ENCODE assay signal across 2 cellular contexts in genomic region chr11:117273550-117274289, GRCh38.
TF ChIP-seq lines count a peak whose summit lies in the region.

No MANE protein-coding gene starts in this region.

TF ChIP-seq in HEK293, 187 proteins besides CTCF, POLR2A, EP300 and RAD21 (continued from another document and continues in another):
- TF ChIP-seq PRDM6 (tag by site-specific recombination; IDR thresholded peaks at IDR 0.05): 0 out of 2 replicates have a peak, but pooled peaks have one; percentile 33
- TF ChIP-seq ZNF394 (tag by site-specific recombination; IDR thresholded peaks at IDR 0.05; ENCODE audit: borderline replicate concordance): no peak
- no peak for TF ChIP-seq ZSCAN4 (tag by site-specific recombination; IDR thresholded peaks at IDR 0.05)
- no peak for TF ChIP-seq ZNF792 (tag by site-specific recombination; IDR thresholded peaks at IDR 0.05)
- TF ChIP-seq ZNF623 (tag by site-specific recombination; IDR thresholded peaks at IDR 0.05): no peak
- TF ChIP-seq GLI4 (tag by site-specific recombination; IDR thresholded peaks at IDR 0.05): no peak
- TF ChIP-seq ZNF548 (tag by site-specific recombination; IDR thresholded peaks at IDR 0.05): no peak
- no peak for TF ChIP-seq ZNF112 (tag by site-specific recombination; IDR thresholded peaks at IDR 0.05)
- TF ChIP-seq, protein P1, sequence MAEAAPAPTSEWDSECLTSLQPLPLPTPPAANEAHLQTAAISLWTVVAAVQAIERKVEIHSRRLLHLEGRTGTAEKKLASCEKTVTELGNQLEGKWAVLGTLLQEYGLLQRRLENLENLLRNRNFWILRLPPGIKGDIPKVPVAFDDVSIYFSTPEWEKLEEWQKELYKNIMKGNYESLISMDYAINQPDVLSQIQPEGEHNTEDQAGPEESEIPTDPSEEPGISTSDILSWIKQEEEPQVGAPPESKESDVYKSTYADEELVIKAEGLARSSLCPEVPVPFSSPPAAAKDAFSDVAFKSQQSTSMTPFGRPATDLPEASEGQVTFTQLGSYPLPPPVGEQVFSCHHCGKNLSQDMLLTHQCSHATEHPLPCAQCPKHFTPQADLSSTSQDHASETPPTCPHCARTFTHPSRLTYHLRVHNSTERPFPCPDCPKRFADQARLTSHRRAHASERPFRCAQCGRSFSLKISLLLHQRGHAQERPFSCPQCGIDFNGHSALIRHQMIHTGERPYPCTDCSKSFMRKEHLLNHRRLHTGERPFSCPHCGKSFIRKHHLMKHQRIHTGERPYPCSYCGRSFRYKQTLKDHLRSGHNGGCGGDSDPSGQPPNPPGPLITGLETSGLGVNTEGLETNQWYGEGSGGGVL (tag by site-specific recombination; IDR thresholded peaks at IDR 0.05): peak; percentile 74
- peak; percentile 58; the same call in 1 of the 2 replicates for TF ChIP-seq ZBTB17 (tag by site-specific recombination; IDR thresholded peaks at IDR 0.05)
- no peak for TF ChIP-seq KLF9 (tag by site-specific recombination; IDR thresholded peaks at IDR 0.05; ENCODE audit: low read depth)
- TF ChIP-seq SALL2 (tag by site-specific recombination; IDR thresholded peaks at IDR 0.05; ENCODE audit: borderline replicate concordance): no peak
- peak; percentile 28; the same call in 1 of the 2 replicates for TF ChIP-seq ZXDB (tag by site-specific recombination; IDR thresholded peaks at IDR 0.05)
- no peak for TF ChIP-seq YY2 (tag by site-specific recombination; IDR thresholded peaks at IDR 0.05)
- TF ChIP-seq KLF17 (tag by site-specific recombination; IDR thresholded peaks at IDR 0.05): no peak
- TF ChIP-seq GLIS1 (tag by site-specific recombination; IDR thresholded peaks at IDR 0.05): no peak
- no peak for TF ChIP-seq SP7 (tag by site-specific recombination; IDR thresholded peaks at IDR 0.05)
- no peak for TF ChIP-seq ZNF514 (tag by site-specific recombination; IDR thresholded peaks at IDR 0.05)
- TF ChIP-seq, protein P2, sequence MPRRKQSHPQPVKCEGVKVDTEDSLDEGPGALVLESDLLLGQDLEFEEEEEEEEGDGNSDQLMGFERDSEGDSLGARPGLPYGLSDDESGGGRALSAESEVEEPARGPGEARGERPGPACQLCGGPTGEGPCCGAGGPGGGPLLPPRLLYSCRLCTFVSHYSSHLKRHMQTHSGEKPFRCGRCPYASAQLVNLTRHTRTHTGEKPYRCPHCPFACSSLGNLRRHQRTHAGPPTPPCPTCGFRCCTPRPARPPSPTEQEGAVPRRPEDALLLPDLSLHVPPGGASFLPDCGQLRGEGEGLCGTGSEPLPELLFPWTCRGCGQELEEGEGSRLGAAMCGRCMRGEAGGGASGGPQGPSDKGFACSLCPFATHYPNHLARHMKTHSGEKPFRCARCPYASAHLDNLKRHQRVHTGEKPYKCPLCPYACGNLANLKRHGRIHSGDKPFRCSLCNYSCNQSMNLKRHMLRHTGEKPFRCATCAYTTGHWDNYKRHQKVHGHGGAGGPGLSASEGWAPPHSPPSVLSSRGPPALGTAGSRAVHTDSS (tag by site-specific recombination; IDR thresholded peaks at IDR 0.05): no peak
- no peak for TF ChIP-seq ZNF354C (tag by site-specific recombination; IDR thresholded peaks at IDR 0.05; ENCODE audit: borderline replicate concordance, low read depth)
- no peak for TF ChIP-seq ZNF239 (tag by site-specific recombination; IDR thresholded peaks at IDR 0.05)
- no peak for TF ChIP-seq ZNF837 (tag by site-specific recombination; IDR thresholded peaks at IDR 0.05)
- TF ChIP-seq, protein P3, sequence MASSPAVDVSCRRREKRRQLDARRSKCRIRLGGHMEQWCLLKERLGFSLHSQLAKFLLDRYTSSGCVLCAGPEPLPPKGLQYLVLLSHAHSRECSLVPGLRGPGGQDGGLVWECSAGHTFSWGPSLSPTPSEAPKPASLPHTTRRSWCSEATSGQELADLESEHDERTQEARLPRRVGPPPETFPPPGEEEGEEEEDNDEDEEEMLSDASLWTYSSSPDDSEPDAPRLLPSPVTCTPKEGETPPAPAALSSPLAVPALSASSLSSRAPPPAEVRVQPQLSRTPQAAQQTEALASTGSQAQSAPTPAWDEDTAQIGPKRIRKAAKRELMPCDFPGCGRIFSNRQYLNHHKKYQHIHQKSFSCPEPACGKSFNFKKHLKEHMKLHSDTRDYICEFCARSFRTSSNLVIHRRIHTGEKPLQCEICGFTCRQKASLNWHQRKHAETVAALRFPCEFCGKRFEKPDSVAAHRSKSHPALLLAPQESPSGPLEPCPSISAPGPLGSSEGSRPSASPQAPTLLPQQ (tag by site-specific recombination; IDR thresholded peaks at IDR 0.05): peak; percentile 80
- TF ChIP-seq ZNF121 (tag by site-specific recombination; IDR thresholded peaks at IDR 0.05): no peak
- no peak for TF ChIP-seq OSR2 (tag by site-specific recombination; IDR thresholded peaks at IDR 0.05)

TF ChIP-seq in SK-N-SH, 30 proteins besides CTCF, POLR2A, EP300 and RAD21 (continued from another document):
- TF ChIP-seq IRF3 (IDR thresholded peaks at IDR 0.05; ENCODE audit: low read depth, low read length) (no peak), CHD2 (IDR thresholded peaks at IDR 0.05; ENCODE audit: low read length, partially characterized antibody) (no peak), MEF2A (IDR thresholded peaks at IDR 0.05; ENCODE audit: borderline replicate concordance, low read depth) (no peak), SMC3 (IDR thresholded peaks at IDR 0.05; ENCODE audit: low read depth, low read length) (no peak), NRF1 (IDR thresholded peaks at IDR 0.05; ENCODE audit: low read depth, low read length) (no peak), RFX5 (IDR thresholded peaks at IDR 0.05; ENCODE audit: low read length) (no peak), GATA2 (CRISPR knock-in tag; IDR thresholded peaks at IDR 0.05) (no peak), JUND (IDR thresholded peaks at IDR 0.05) (peak; percentile 78), NFIC (IDR thresholded peaks at IDR 0.05; ENCODE audit: borderline replicate concordance) (no peak), EZH2phosphoT487 (IDR thresholded peaks at IDR 0.05; ENCODE audit: borderline replicate concordance, low read depth) (no peak), USF2 (IDR thresholded peaks at IDR 0.05; ENCODE audit: borderline replicate concordance, low read depth, low read length) (no peak), RCOR1 (IDR thresholded peaks at IDR 0.05; ENCODE audit: low read length) (no peak), ELF1 (IDR thresholded peaks at IDR 0.05) (no peak), YY1 (IDR thresholded peaks at IDR 0.05; ENCODE audit: low read depth) (no peak), RXRA (IDR thresholded peaks at IDR 0.05; ENCODE audit: borderline replicate concordance, low read depth) (no peak), MXI1 (IDR thresholded peaks at IDR 0.05; ENCODE audit: low read depth, low read length) (no peak)
- TF ChIP-seq, protein P4, sequence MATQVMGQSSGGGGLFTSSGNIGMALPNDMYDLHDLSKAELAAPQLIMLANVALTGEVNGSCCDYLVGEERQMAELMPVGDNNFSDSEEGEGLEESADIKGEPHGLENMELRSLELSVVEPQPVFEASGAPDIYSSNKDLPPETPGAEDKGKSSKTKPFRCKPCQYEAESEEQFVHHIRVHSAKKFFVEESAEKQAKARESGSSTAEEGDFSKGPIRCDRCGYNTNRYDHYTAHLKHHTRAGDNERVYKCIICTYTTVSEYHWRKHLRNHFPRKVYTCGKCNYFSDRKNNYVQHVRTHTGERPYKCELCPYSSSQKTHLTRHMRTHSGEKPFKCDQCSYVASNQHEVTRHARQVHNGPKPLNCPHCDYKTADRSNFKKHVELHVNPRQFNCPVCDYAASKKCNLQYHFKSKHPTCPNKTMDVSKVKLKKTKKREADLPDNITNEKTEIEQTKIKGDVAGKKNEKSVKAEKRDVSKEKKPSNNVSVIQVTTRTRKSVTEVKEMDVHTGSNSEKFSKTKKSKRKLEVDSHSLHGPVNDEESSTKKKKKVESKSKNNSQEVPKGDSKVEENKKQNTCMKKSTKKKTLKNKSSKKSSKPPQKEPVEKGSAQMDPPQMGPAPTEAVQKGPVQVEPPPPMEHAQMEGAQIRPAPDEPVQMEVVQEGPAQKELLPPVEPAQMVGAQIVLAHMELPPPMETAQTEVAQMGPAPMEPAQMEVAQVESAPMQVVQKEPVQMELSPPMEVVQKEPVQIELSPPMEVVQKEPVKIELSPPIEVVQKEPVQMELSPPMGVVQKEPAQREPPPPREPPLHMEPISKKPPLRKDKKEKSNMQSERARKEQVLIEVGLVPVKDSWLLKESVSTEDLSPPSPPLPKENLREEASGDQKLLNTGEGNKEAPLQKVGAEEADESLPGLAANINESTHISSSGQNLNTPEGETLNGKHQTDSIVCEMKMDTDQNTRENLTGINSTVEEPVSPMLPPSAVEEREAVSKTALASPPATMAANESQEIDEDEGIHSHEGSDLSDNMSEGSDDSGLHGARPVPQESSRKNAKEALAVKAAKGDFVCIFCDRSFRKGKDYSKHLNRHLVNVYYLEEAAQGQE (IDR thresholded peaks at IDR 0.05; ENCODE audit: low read depth, low read length): no peak
- TF ChIP-seq, protein P5, sequence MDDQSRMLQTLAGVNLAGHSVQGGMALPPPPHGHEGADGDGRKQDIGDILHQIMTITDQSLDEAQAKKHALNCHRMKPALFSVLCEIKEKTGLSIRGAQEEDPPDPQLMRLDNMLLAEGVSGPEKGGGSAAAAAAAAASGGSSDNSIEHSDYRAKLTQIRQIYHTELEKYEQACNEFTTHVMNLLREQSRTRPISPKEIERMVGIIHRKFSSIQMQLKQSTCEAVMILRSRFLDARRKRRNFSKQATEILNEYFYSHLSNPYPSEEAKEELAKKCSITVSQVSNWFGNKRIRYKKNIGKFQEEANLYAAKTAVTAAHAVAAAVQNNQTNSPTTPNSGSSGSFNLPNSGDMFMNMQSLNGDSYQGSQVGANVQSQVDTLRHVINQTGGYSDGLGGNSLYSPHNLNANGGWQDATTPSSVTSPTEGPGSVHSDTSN (IDR thresholded peaks at IDR 0.05): peak; percentile 87
TF ChIP-seq in SK-N-SH: peak in this region for 7.
